ENCODE assay signal across 1 cellular context in genomic region chr22:24894220-24894975, GRCh38.
A peak's percentile ranks its signal among the peaks of the same experiment; 100 is the strongest.
TF ChIP-seq lines count a peak whose summit lies in the region.

No MANE protein-coding gene starts in this region.

TF ChIP-seq in HepG2, 621 proteins besides CTCF, POLR2A, EP300 and RAD21 (continued from another document and continues in another):
- TF ChIP-seq ZNF652 (CRISPR knock-in tag; IDR thresholded peaks at IDR 0.05; ENCODE audit: borderline replicate concordance, low read depth) (no peak; the same call in 1 of the 2 replicates), MAFK (conservative IDR thresholded peaks at IDR 0.05 in 1 of 2, IDR thresholded peaks at IDR 0.05 in 1 of 2; ENCODE audit: low read length in 2 of 2) (peak; percentile 48 to 61; a peak in 3 of 4 replicates), IKZF1 (IDR thresholded peaks at IDR 0.05) (no peak), ZNF263 (CRISPR knock-in tag; IDR thresholded peaks at IDR 0.05) (peak; percentile 88), ZC3H13 (CRISPR knock-in tag; IDR thresholded peaks at IDR 0.05) (no peak), MTF1 (CRISPR knock-in tag; IDR thresholded peaks at IDR 0.05) (no peak), ZNF17 (CRISPR knock-in tag; IDR thresholded peaks at IDR 0.05) (no peak), ELF3 (CRISPR knock-in tag; IDR thresholded peaks at IDR 0.05) (peak; percentile 97), DZIP1 (CRISPR knock-in tag; IDR thresholded peaks at IDR 0.05) (no peak), ZSCAN20 (CRISPR knock-in tag; IDR thresholded peaks at IDR 0.05; ENCODE audit: borderline replicate concordance) (no peak), ZNF792 (CRISPR knock-in tag; IDR thresholded peaks at IDR 0.05) (no peak), NR2C2 (CRISPR knock-in tag; IDR thresholded peaks at IDR 0.05; ENCODE audit: borderline replicate concordance) (peak; percentile 88), TP53 (CRISPR knock-in tag; conservative IDR thresholded peaks at IDR 0.05) (no peak; the same call in 1 of the 2 replicates), HOXA5 (CRISPR knock-in tag; IDR thresholded peaks at IDR 0.05) (peak; percentile 52), CENPT (CRISPR knock-in tag; IDR thresholded peaks at IDR 0.05; ENCODE audit: low read depth) (no peak), BATF2 (CRISPR knock-in tag; IDR thresholded peaks at IDR 0.05) (no peak), HOXA7 (CRISPR knock-in tag; IDR thresholded peaks at IDR 0.05) (no peak), ZNF44 (CRISPR knock-in tag; IDR thresholded peaks at IDR 0.05) (no peak), ZNF225 (CRISPR knock-in tag; IDR thresholded peaks at IDR 0.05) (no peak), ZNF703 (CRISPR knock-in tag; IDR thresholded peaks at IDR 0.05; ENCODE audit: borderline replicate concordance) (no peak), IRF1 (CRISPR knock-in tag; IDR thresholded peaks at IDR 0.05; ENCODE audit: low read depth) (no peak), ZBTB44 (CRISPR knock-in tag; IDR thresholded peaks at IDR 0.05) (no peak), NFKB2 (CRISPR knock-in tag; IDR thresholded peaks at IDR 0.05; ENCODE audit: borderline replicate concordance) (no peak), IRX3 (CRISPR knock-in tag; IDR thresholded peaks at IDR 0.05; ENCODE audit: borderline replicate concordance, low read depth) (no peak), ZFYVE20 (CRISPR knock-in tag; IDR thresholded peaks at IDR 0.05; ENCODE audit: borderline replicate concordance, low read depth) (no peak), ZNF781 (CRISPR knock-in tag; IDR thresholded peaks at IDR 0.05; ENCODE audit: borderline replicate concordance, not compliant biosample characterization) (no peak), SSRP1 (CRISPR knock-in tag; IDR thresholded peaks at IDR 0.05) (no peak), ZNF333 (CRISPR knock-in tag; IDR thresholded peaks at IDR 0.05; ENCODE audit: borderline replicate concordance) (no peak), ZNF776 (CRISPR knock-in tag; IDR thresholded peaks at IDR 0.05) (no peak), PCBP2 (optimal IDR thresholded peaks at IDR 0.05; ENCODE audit: low read depth, low read length, poor library complexity, severe bottlenecking) (no peak), ZMAT5 (CRISPR knock-in tag; IDR thresholded peaks at IDR 0.05; ENCODE audit: borderline replicate concordance, low read depth) (no peak), ZNF678 (CRISPR knock-in tag; IDR thresholded peaks at IDR 0.05) (no peak), THYN1 (CRISPR knock-in tag; IDR thresholded peaks at IDR 0.05; ENCODE audit: borderline replicate concordance, low read depth) (no peak), ZNF382 (CRISPR knock-in tag; IDR thresholded peaks at IDR 0.05; ENCODE audit: borderline replicate concordance) (no peak), ZNF691 (CRISPR knock-in tag; IDR thresholded peaks at IDR 0.05; ENCODE audit: borderline replicate concordance, low read depth) (peak; percentile 61; the same call in 1 of the 2 replicates), ZUFSP (CRISPR knock-in tag; IDR thresholded peaks at IDR 0.05; ENCODE audit: borderline replicate concordance) (no peak), PRMT3 (CRISPR knock-in tag; IDR thresholded peaks at IDR 0.05; ENCODE audit: borderline replicate concordance, low read depth) (no peak), FOXK2 (IDR thresholded peaks at IDR 0.05) (0 out of 2 replicates have a peak, but pooled peaks have one; percentile 43), ZNF431 (CRISPR knock-in tag; IDR thresholded peaks at IDR 0.05; ENCODE audit: borderline replicate concordance, low read depth) (no peak; the same call in 1 of the 2 replicates), ZBTB7B (CRISPR knock-in tag; IDR thresholded peaks at IDR 0.05) (no peak), HINFP (CRISPR knock-in tag; IDR thresholded peaks at IDR 0.05; ENCODE audit: low read depth) (0 out of 2 replicates have a peak, but pooled peaks have one; percentile 4), GFI1 (CRISPR knock-in tag; IDR thresholded peaks at IDR 0.05; ENCODE audit: borderline replicate concordance) (no peak), SNAPC5 (CRISPR knock-in tag; IDR thresholded peaks at IDR 0.05; ENCODE audit: borderline replicate concordance) (no peak), ZNF546 (CRISPR knock-in tag; conservative IDR thresholded peaks at IDR 0.05) (no peak), ETV5 (CRISPR knock-in tag; IDR thresholded peaks at IDR 0.05; ENCODE audit: borderline replicate concordance) (peak; percentile 76; the same call in 1 of the 2 replicates), KAT7 (CRISPR knock-in tag; IDR thresholded peaks at IDR 0.05; ENCODE audit: borderline replicate concordance) (no peak), YY1 (IDR thresholded peaks at IDR 0.05; ENCODE audit: insufficient read depth, insufficient replicate concordance, low read depth, low read length) (no peak), ZNF33A (CRISPR knock-in tag; IDR thresholded peaks at IDR 0.05; ENCODE audit: borderline replicate concordance) (no peak), LBX2 (CRISPR knock-in tag; IDR thresholded peaks at IDR 0.05; ENCODE audit: borderline replicate concordance) (no peak), HMGA1 (CRISPR knock-in tag; conservative IDR thresholded peaks at IDR 0.05) (no peak), JUN (CRISPR knock-in tag; IDR thresholded peaks at IDR 0.05) (peak; percentile 89), ARNT (IDR thresholded peaks at IDR 0.05) (no peak), GABPA (IDR thresholded peaks at IDR 0.05; ENCODE audit: low read depth, low read length) (peak; percentile 31; the same call in 1 of the 2 replicates), GABPA (CRISPR knock-in tag; IDR thresholded peaks at IDR 0.05; ENCODE audit: low read depth) (peak; percentile 83), ZNF180 (CRISPR knock-in tag; IDR thresholded peaks at IDR 0.05; ENCODE audit: borderline replicate concordance, low read depth) (no peak), ZNF326 (CRISPR knock-in tag; IDR thresholded peaks at IDR 0.05; ENCODE audit: borderline replicate concordance) (no peak), ZBTB38 (CRISPR knock-in tag; IDR thresholded peaks at IDR 0.05) (no peak), ZNF235 (CRISPR knock-in tag; IDR thresholded peaks at IDR 0.05; ENCODE audit: borderline replicate concordance) (no peak), GRHL1 (CRISPR knock-in tag; conservative IDR thresholded peaks at IDR 0.05) (no peak), TIGD3 (CRISPR knock-in tag; IDR thresholded peaks at IDR 0.05; ENCODE audit: borderline replicate concordance) (no peak), STAT5B (CRISPR knock-in tag; IDR thresholded peaks at IDR 0.05) (no peak), ZNF607 (CRISPR knock-in tag; IDR thresholded peaks at IDR 0.05; ENCODE audit: borderline replicate concordance) (peak; percentile 64; the same call in 1 of the 2 replicates), AGO2 (optimal IDR thresholded peaks at IDR 0.05; ENCODE audit: low read depth, low read length) (no peak)
